ENCODE assay signal across 30 cellular contexts in the genomic region with DNA sequence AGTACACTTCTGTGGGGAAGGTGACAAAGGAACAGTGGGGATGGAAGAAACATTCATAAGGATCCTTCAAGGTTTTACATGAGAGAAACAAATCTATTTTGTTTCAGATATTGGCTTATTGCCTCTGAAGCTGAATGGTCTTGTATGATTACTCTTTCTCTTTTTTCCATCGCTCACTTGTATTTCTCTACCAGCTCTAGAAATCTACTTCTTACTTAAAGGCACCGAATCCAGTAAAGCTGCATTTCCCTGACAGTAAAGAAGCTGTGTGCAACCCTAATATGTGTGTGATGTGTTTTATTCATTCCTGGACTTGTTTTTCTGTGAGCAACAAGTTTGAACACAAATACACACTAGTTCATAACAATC. TPM values are rescaled to one million over a fixed set of nuclear protein-coding genes. Genes with fewer than 3 reads are reported as not detected.
"Had no signal": no experiment of that assay in that cellular context is flagged by ENCODE, and none has a peak within 500 bp of the region (broad histone marks: within the 10 kb centered on the region; RNA-seq: fewer than 3 reads in every experiment).

No MANE protein-coding gene starts in this region.

- DNase-seq: effector CD8-positive, alpha-beta T cell; endodermal cell; foreskin keratinocyte; heart right ventricle; kidney glomerular epithelial cell; left ventricle myocardium superior; lower lobe of right lung; naive thymus-derived CD8-positive, alpha-beta T cell; nephron progenitor cell; psoas muscle; sigmoid colon; stimulated activated CD4-positive, alpha-beta T cell treated with anti-CD3 and anti-CD28 coated beads, Interleukin-2, amount 100 ng/mL, for 24 hours; stimulated activated CD4-positive, alpha-beta T cell treated with anti-CD3 and anti-CD28 coated beads, Interleukin-4, amount 100 ng/mL, for 24 hours; stimulated activated naive CD4-positive, alpha-beta T cell treated with Interleukin-2 at 50 U/mL for 16 hours; stomach; transverse colon; upper lobe of right lung; uterus had no signal

- H3K9me3 ChIP-seq: esophagus muscularis mucosa, gastroesophageal sphincter, heart right ventricle, lower lobe of right lung, psoas muscle, sigmoid colon, stomach, transverse colon, upper lobe of right lung, uterus had no signal

- H3K4me3 ChIP-seq: esophagus muscularis mucosa, gastroesophageal sphincter, heart right ventricle, lower lobe of right lung, psoas muscle, sigmoid colon, stomach, transverse colon, upper lobe of right lung, uterus had no signal

- H3K4me1 ChIP-seq: esophagus muscularis mucosa, foreskin keratinocyte, gastroesophageal sphincter, heart right ventricle, lower lobe of right lung, psoas muscle, sigmoid colon, transverse colon, upper lobe of right lung, uterus had no signal

- ATAC-seq: foreskin keratinocyte; gastroesophageal sphincter; lower lobe of right lung; naive thymus-derived CD8-positive, alpha-beta T cell; psoas muscle; upper lobe of right lung had no signal

- H3K36me3 ChIP-seq: esophagus muscularis mucosa, gastroesophageal sphincter, heart right ventricle, lower lobe of right lung, sigmoid colon, stomach, transverse colon, upper lobe of right lung, uterus had no signal

- H3K27ac ChIP-seq: esophagus muscularis mucosa, foreskin keratinocyte, gastroesophageal sphincter, heart right ventricle, lower lobe of right lung, psoas muscle, sigmoid colon, stomach, transverse colon, upper lobe of right lung, uterus had no signal

- FAIRE-seq: colon, islet of Langerhans had no signal

- H3K27me3 ChIP-seq: foreskin keratinocyte, sigmoid colon, upper lobe of right lung, uterus had no signal

RNA-seq across cellular contexts. Expression of a gene that starts 45.2 kb away (rescaled TPM):
- total RNA-seq: epithelial cell of proximal tubule; esophagus muscularis mucosa; fibroblast of lung; foreskin keratinocyte; gastroesophageal sphincter; heart right ventricle; left ventricle myocardium superior; lower lobe of right lung; mesenteric fat pad; naive thymus-derived CD8-positive, alpha-beta T cell; osteocyte; psoas muscle; renal cortical epithelial cell; right cardiac atrium; sigmoid colon; skeletal muscle tissue; subcutaneous adipose tissue; transverse colon; upper lobe of right lung had no signal
- polyA plus RNA-seq: fibroblast of lung; foreskin keratinocyte; heart right ventricle; naive thymus-derived CD8-positive, alpha-beta T cell; psoas muscle; right cardiac atrium; sigmoid colon; stomach had no signal
